In the genomic region with DNA sequence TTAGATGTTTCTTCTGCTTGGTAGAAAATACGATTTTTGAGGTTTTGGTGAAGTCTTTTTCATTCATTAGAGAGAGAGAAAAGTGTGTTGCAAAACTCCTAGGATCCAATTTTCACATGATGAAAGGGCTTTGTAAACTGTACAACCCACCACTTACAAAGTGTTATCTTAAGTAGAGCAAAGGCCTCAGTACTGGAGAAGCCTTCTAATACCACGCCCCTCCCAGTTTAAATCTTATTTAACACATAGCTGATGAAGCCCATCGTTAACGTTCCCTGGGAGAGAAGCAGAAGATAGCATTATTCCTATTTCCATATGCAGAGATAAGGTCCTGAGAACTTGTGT, we compare ENCODE assay signal across 8 cellular contexts. TPM values are rescaled to one million over a fixed set of nuclear protein-coding genes. Genes with fewer than 3 reads are reported as not detected.
A peak's percentile ranks its signal among the peaks of the same experiment; 100 is the strongest.
DNase-seq lines count a peak whose midpoint lies in the region; ATAC-seq and TF ChIP-seq lines count a peak whose summit lies in the region.

No MANE protein-coding gene starts in this region.

- H3K79me2 ChIP-seq in GM23248 (ENCODE audit: insufficient read depth) (peaks cover 8% of the 10 kb centered on the region; the same call in 1 of the 2 replicates), parathyroid adenoma (no peaks in the 10 kb centered on the region)

- H3K9me3 ChIP-seq in GM23248 (ENCODE audit: low read depth) = no peaks in the 10 kb centered on the region
- no peaks in the 10 kb centered on the region for H3K9me3 ChIP-seq in parathyroid adenoma (ENCODE audit: control insufficient read depth, low read length)

- TF ChIP-seq CTCF in AG04449 (IDR thresholded peaks at IDR 0.05; ENCODE audit: insufficient read depth, low read length, missing control alignments) (no peak), fibroblast of mammary gland (conservative IDR thresholded peaks at IDR 0.05; ENCODE audit: control insufficient read depth, insufficient read depth, low read depth, low read length) (no peak), parathyroid adenoma (IDR thresholded peaks at IDR 0.05) (no peak)

- H3K4me1 ChIP-seq in GM23248 (ENCODE audit: insufficient read depth) = peaks cover 22% of the 10 kb centered on the region
- peaks cover 19% of the 10 kb centered on the region for H3K4me1 ChIP-seq in parathyroid adenoma

- H3K4me3 ChIP-seq in AG04449 (ENCODE audit: low read depth, low read length) (peak overlapping the region; percentile 65), GM23248 (peak overlapping the region; percentile 74), fibroblast of mammary gland (ENCODE audit: control insufficient read depth, low read depth, low read length) (peak overlapping the region; percentile 55), parathyroid adenoma (ENCODE audit: low read depth, low read length) (peak overlapping the region; percentile 54)

- DNase-seq in AG04449 (ENCODE audit: low read depth, low spot score) = no peak
- DNase-seq in GM23248 = no peak
- DNase-seq in fibroblast of mammary gland (ENCODE audit: low read depth) = peak; percentile 32
- no peak for DNase-seq in occipital lobe (lab: John Stamatoyannopoulos, UW)
- DNase-seq in GM19238 (ENCODE audit: insufficient read length, low spot score) = no peak
- DNase-seq in islet precursor cell = no peak

- peak overlapping the region; percentile 77 for H3K27ac ChIP-seq in GM23248
- H3K27ac ChIP-seq in parathyroid adenoma = peak overlapping the region; percentile 89

- no peaks in the 10 kb centered on the region for H4K20me1 ChIP-seq in GM23248 (ENCODE audit: insufficient read depth)

- in situ Hi-C loops in GM23248 (cut with MboI) = no loop called here

- no peaks in the 10 kb centered on the region for H3K9me2 ChIP-seq in GM23248 (ENCODE audit: insufficient read depth)

- ATAC-seq in SK-N-SH treated with all-trans-retinoic acid at 6 μM for 48 hours = peak; percentile 7

- CTCF ChIA-PET in AG04449 (lab: Yijun Ruan, JAX) = interaction anchor here (0.7 to 5.1 kb wide), 11 partner anchors 8 to 208 kb away, joined by 3 to 100 read pairs (median 18); partner anchors contain the start of gene DDX47

- peak overlapping the region; percentile 88 for H2AFZ ChIP-seq in GM23248
- peak overlapping the region; percentile 86 for H2AFZ ChIP-seq in parathyroid adenoma

- 12 to 22% methylated on average over 4 of the region's 4 CpGs for WGBS in GM23248 (ENCODE audit: low coverage in 1 of 2, low lambda C conversion rate in 2 of 2, missing lambda C conversion rate in 2 of 2), 2 experiments

- peak overlapping the region; percentile 85 for H3K4me2 ChIP-seq in GM23248 (ENCODE audit: unreplicated experiment)
- H3K4me2 ChIP-seq in parathyroid adenoma (ENCODE audit: low read length) = peak overlapping the region; percentile 79

- no peaks in the 10 kb centered on the region for H3K27me3 ChIP-seq in GM23248 (replicated peaks; ENCODE audit: insufficient read depth)
- H3K27me3 ChIP-seq in parathyroid adenoma (ENCODE audit: control insufficient read depth, insufficient read depth, low read length) = no peaks in the 10 kb centered on the region

- no peaks in the 10 kb centered on the region for H3K36me3 ChIP-seq in GM23248 (ENCODE audit: low read depth)
- H3K36me3 ChIP-seq in parathyroid adenoma (ENCODE audit: control insufficient read depth, insufficient read depth, low read length) = no peaks in the 10 kb centered on the region

- POLR2A ChIA-PET in AG04449 (lab: Yijun Ruan, JAX) = interaction anchor here (1.6 kb wide), 1 partner anchor 30 kb away, joined by 3 read pairs; no protein-coding TSS in a partner anchor

- H3K9ac ChIP-seq in GM23248 = peak overlapping the region; percentile 83
- H3K9ac ChIP-seq in parathyroid adenoma = peak overlapping the region; percentile 77

- H3F3A ChIP-seq in GM23248 (ENCODE audit: insufficient read depth) = peaks cover 16% of the 10 kb centered on the region; the same call in 1 of the 2 replicates

TF ChIP-seq in SK-N-SH treated with all-trans-retinoic acid at 6 μM for 48 hours, 23 proteins besides CTCF, POLR2A, EP300 and RAD21:
- TF ChIP-seq, protein P1, sequence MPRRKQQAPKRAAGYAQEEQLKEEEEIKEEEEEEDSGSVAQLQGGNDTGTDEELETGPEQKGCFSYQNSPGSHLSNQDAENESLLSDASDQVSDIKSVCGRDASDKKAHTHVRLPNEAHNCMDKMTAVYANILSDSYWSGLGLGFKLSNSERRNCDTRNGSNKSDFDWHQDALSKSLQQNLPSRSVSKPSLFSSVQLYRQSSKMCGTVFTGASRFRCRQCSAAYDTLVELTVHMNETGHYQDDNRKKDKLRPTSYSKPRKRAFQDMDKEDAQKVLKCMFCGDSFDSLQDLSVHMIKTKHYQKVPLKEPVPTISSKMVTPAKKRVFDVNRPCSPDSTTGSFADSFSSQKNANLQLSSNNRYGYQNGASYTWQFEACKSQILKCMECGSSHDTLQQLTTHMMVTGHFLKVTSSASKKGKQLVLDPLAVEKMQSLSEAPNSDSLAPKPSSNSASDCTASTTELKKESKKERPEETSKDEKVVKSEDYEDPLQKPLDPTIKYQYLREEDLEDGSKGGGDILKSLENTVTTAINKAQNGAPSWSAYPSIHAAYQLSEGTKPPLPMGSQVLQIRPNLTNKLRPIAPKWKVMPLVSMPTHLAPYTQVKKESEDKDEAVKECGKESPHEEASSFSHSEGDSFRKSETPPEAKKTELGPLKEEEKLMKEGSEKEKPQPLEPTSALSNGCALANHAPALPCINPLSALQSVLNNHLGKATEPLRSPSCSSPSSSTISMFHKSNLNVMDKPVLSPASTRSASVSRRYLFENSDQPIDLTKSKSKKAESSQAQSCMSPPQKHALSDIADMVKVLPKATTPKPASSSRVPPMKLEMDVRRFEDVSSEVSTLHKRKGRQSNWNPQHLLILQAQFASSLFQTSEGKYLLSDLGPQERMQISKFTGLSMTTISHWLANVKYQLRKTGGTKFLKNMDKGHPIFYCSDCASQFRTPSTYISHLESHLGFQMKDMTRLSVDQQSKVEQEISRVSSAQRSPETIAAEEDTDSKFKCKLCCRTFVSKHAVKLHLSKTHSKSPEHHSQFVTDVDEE (CRISPR knock-in tag; IDR thresholded peaks at IDR 0.05) = no peak
- TF ChIP-seq CSDC2 (CRISPR knock-in tag; IDR thresholded peaks at IDR 0.05) (no peak), SNAI2 (CRISPR knock-in tag; IDR thresholded peaks at IDR 0.05) (no peak), RARB (CRISPR knock-in tag; IDR thresholded peaks at IDR 0.05) (no peak), ESRRG (CRISPR knock-in tag; IDR thresholded peaks at IDR 0.05) (no peak), OSR1 (CRISPR knock-in tag; IDR thresholded peaks at IDR 0.05) (no peak), ARNTL (CRISPR knock-in tag; IDR thresholded peaks at IDR 0.05; ENCODE audit: borderline replicate concordance, low read depth) (no peak), TOX (CRISPR knock-in tag; IDR thresholded peaks at IDR 0.05; ENCODE audit: borderline replicate concordance) (no peak), ZNF565 (CRISPR knock-in tag; conservative IDR thresholded peaks at IDR 0.05; ENCODE audit: low read depth) (no peak)
TF ChIP-seq in SK-N-SH treated with all-trans-retinoic acid at 6 μM for 48 hours: peak in this region for 0.

RNA-seq across cellular contexts. Expression of gene APOLD1, which starts 0.9 kb away (rescaled TPM):
- total RNA-seq in GM23248 (2014; rRNA removed; shearing (Covaris generic)) = 5.2 and 5.4 TPM in 2 replicates
- 3.4 and 3.8 TPM in 2 replicates for polyA plus RNA-seq in GM23248 (2016; fragmentation: Nextera tagmentation; extraction: Ambion mirVana)
- total RNA-seq in occipital lobe = 42.9 TPM

RNA-seq across cellular contexts. Expression of gene DDX47, which starts 26.8 kb away (rescaled TPM):
- total RNA-seq in GM23248 (2014; rRNA removed; shearing (Covaris generic)) = 124 and 132 TPM in 2 replicates
- polyA plus RNA-seq in GM23248 (2016; fragmentation: Nextera tagmentation; extraction: Ambion mirVana) = 119 and 123 TPM in 2 replicates
- total RNA-seq in occipital lobe = 65.8 TPM
